Comparison of ENCODE assay signal across 8 cellular contexts in the genomic region with DNA sequence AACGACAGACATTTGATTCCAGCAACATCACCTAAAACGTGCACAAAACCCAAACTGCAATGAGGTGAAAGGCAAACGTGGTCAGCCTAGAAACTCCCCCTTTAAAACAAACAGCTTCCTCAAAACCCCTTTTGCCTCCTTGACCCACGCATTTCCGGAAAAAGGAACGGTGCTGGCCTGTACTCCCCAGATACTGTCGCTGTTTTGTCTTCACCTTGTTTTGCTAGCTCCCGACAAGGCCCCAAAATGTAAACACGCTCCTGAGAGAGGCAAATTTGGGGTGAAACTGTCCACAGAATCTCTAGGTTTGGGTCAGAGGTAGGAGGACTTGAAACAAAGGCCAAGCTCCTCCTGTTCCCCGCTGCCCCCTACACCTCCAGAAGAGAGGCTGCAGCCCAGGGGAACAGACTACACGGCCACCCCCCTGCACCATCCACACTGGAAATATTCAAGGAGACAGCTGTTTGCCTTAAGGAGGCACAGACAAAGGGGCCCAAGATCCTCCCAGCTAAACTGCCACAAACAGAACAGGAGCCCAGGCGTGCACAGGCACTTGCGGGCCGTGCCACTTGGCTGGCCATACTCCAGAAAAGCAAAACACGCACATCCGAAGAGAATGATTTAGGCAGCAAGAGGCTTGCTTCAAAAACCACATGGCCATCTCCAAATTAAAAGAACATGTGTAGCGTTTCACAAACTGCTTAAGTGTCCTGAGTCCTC.
DNase-seq lines count a peak whose midpoint lies in the region; ATAC-seq and TF ChIP-seq lines count a peak whose summit lies in the region.

No MANE protein-coding gene starts in this region.

- H3K36me3 ChIP-seq in Peyer's patch, result no peaks in the 10 kb centered on the region
- H3K36me3 ChIP-seq in mucosa of rectum (ENCODE audit: control insufficient read depth in 2 of 2, insufficient read depth in 2 of 2, low read length in 2 of 2), result no peaks in the 10 kb centered on the region

- no peaks in the 10 kb centered on the region for H3K9me3 ChIP-seq in AG04450 (ENCODE audit: control insufficient read depth, insufficient read depth, low read length)
- H3K9me3 ChIP-seq in Peyer's patch, result no peaks in the 10 kb centered on the region
- H3K9me3 ChIP-seq in mucosa of rectum (ENCODE audit: control insufficient read depth in 2 of 2, low read length in 2 of 2), result no peaks in the 10 kb centered on the region

- peaks cover 23 to 43% of the 10 kb centered on the region in 2 donors for H3K4me1 Mint-ChIP-seq in effector memory CD8-positive, alpha-beta T cell (ENCODE audit: low read depth in 2 of 2)

- CTCF ChIA-PET in AG04450 (lab: Charles Lee), result interaction anchor here (0.5 to 1.3 kb wide), 4 partner anchors 42 to 88 kb away, joined by 3 to 7 read pairs (median 4); no protein-coding TSS in a partner anchor

- no peaks in the 10 kb centered on the region for H3K9me3 Mint-ChIP-seq in effector memory CD8-positive, alpha-beta T cell

- H3K27ac Mint-ChIP-seq in effector memory CD8-positive, alpha-beta T cell, result peak overlapping the region; percentile 76 to 84

- no peak for DNase-seq in AG04450 (ENCODE audit: low read depth, low spot score)
- DNase-seq in GM13977 (ENCODE audit: low spot score), result peak; percentile 62
- no peak for DNase-seq in Peyer's patch
- DNase-seq in effector memory CD8-positive, alpha-beta T cell, result no peak
- no peak for DNase-seq in stimulated activated CD4-positive, alpha-beta T cell treated with anti-CD3 and anti-CD28 coated beads, Interleukin-12 subunit alpha, Interleukin-12 subunit beta, amount 100 ng/mL, for 4 hours
- DNase-seq in NCI-H2196 treated with DMSO at 0.1 percent for 48 hours (lab: John Stamatoyannopoulos, UW; ENCODE audit: unreplicated experiment), result no peak
- no peak for DNase-seq in iPS-NIHi7 (ENCODE audit: extremely low spot score)

- H3K27me3 ChIP-seq in AG04450 (ENCODE audit: control insufficient read depth, insufficient read depth, low read length), result no peaks in the 10 kb centered on the region
- H3K27me3 ChIP-seq in Peyer's patch, result no peaks in the 10 kb centered on the region
- no peaks in the 10 kb centered on the region for H3K27me3 ChIP-seq in mucosa of rectum (ENCODE audit: control insufficient read depth in 2 of 2, insufficient read depth in 2 of 2, low read length in 2 of 2)

- no peak for ATAC-seq in effector memory CD8-positive, alpha-beta T cell (replicated peaks)

- peak overlapping the region; percentile 72 to 80 for H3K9ac ChIP-seq in mucosa of rectum (ENCODE audit: low read depth in 1 of 2, low read length in 2 of 2)

- POLR2A ChIA-PET in AG04450 (lab: Yijun Ruan, JAX), result no interaction called here

- no peak for TF ChIP-seq CTCF in AG04450 (IDR thresholded peaks at IDR 0.05; ENCODE audit: low read depth, low read length)
- TF ChIP-seq CTCF in GM13977 (IDR thresholded peaks at IDR 0.05; ENCODE audit: extremely low read depth, insufficient read depth, missing control alignments), result no peak
- no peak for TF ChIP-seq CTCF in Peyer's patch (IDR thresholded peaks at IDR 0.05)

- no peaks in the 10 kb centered on the region for H3K36me3 Mint-ChIP-seq in effector memory CD8-positive, alpha-beta T cell (ENCODE audit: insufficient read depth)

- H3K4me3 ChIP-seq in AG04450 (ENCODE audit: low read depth, low read length) (peak overlapping the region; percentile 69), Peyer's patch (peak overlapping the region; percentile 75 to 99 (median 87)), mucosa of rectum (ENCODE audit: low read length in 2 of 2) (peak overlapping the region; percentile 69 to 82)

- no peaks in the 10 kb centered on the region for H3K27me3 Mint-ChIP-seq in effector memory CD8-positive, alpha-beta T cell

- no peak for TF ChIP-seq POLR2A in Peyer's patch (IDR thresholded peaks at IDR 0.05)

- H3K4me1 ChIP-seq in Peyer's patch, result peaks cover 0 to 31% (median 14%) of the 10 kb centered on the region in 4 donors
- H3K4me1 ChIP-seq in mucosa of rectum (ENCODE audit: control insufficient read depth in 2 of 2, insufficient read depth in 2 of 2, low read length in 2 of 2), result peaks cover 30 to 41% of the 10 kb centered on the region in 2 donors

- H3K27ac ChIP-seq in AG04450 (ENCODE audit: low read depth, low read length), result peak overlapping the region; percentile 52
- peak overlapping the region; percentile 4 to 95 (median 79) for H3K27ac ChIP-seq in Peyer's patch
- H3K27ac ChIP-seq in mucosa of rectum (ENCODE audit: low read depth in 2 of 2, low read length in 2 of 2), result peak overlapping the region; percentile 74 to 77

- peak overlapping the region; percentile 79 to 86 for H3K4me3 Mint-ChIP-seq in effector memory CD8-positive, alpha-beta T cell

- in situ Hi-C loops in GM13977 (cut with MboI; ENCODE audit: low pct_unique_long_range_greater_than_20kb, low sequenced_read_pairs, unreplicated experiment), result no loop called here
